9 cellular contexts compared by ENCODE assay signal in the genomic region with DNA sequence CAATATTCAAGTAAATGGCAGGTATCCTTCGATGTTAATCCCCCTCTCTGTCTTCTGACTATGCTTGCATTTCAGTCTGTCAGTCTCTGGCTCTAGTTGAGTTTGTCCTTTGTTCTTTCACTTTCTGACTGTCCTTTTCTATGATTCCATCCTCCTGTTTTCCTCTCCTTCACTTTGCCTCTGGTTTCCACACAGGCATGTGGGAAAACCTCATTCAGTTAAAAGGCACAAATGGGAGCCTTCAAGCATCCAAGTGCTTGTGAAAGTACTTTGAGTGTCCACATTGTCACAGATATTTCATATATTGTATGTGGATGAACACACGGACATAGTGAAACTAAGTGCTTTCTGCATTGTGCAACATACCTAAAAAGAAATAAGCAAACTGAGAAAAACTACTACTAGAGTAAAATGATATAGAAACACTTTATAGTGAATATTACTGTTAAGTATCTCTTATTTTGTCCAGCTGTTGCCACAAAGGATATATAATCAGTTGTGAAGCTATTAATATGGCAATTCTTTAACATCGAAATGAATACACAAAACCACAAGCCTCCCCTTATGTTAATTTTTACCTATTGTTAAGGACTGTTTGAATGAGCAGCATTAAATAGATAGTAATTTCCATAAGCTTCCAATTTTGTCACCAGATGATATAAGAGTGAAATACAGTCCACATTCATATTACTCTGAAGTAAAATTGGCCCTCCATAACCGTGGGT.
DNase-seq lines count a peak whose midpoint lies in the region; ATAC-seq and TF ChIP-seq lines count a peak whose summit lies in the region.
"Had no signal": no experiment of that assay in that cellular context is flagged by ENCODE, and none has a peak within 500 bp of the region (broad histone marks: within the 10 kb centered on the region; RNA-seq: fewer than 3 reads in every experiment).

No MANE protein-coding gene starts in this region.

- H3K4me3 Mint-ChIP-seq in CD14-positive monocyte (no peak overlapping the region), brain (peak overlapping the region in 1 of 5 experiments; percentile 11)

- peak; percentile 42 for ATAC-seq in GM19035 (IDR thresholded peaks at IDR 0.05; ENCODE audit: unreplicated experiment)
- peak; percentile 47 for ATAC-seq in HG03159 (IDR thresholded peaks at IDR 0.05; ENCODE audit: unreplicated experiment)

- H3K27me3 Mint-ChIP-seq in CD14-positive monocyte (ENCODE audit: low read depth in 3 of 3) (no peaks in the 10 kb centered on the region), brain (no peaks in the 10 kb centered on the region)

- TF ChIP-seq CTCF in CD14-positive monocyte (IDR thresholded peaks at IDR 0.05) (no peak), brain (conservative IDR thresholded peaks at IDR 0.05) (no peak)

- peaks cover 34% of the 10 kb centered on the region for H3K4me1 Mint-ChIP-seq in CD14-positive monocyte
- peaks cover 78% of the 10 kb centered on the region for H3K4me1 Mint-ChIP-seq in brain

- intact Hi-C loops in CD14-positive monocyte (cut with micrococcal nuclease) = no loop called here

- peaks cover 63 to 68% of the 10 kb centered on the region in 2 donors for H3K36me3 Mint-ChIP-seq in CD14-positive monocyte
- peaks cover 40% of the 10 kb centered on the region for H3K36me3 Mint-ChIP-seq in brain

- H3K9me3 Mint-ChIP-seq in CD14-positive monocyte (peaks cover 0 to 2% (median 0%) of the 10 kb centered on the region in 7 donors), brain (no peaks in the 10 kb centered on the region)

- peak overlapping the region in 5 of 7 donors; percentile 12 to 88 (median 79) for H3K27ac Mint-ChIP-seq in CD14-positive monocyte
- peak overlapping the region in 3 of 5 experiments; percentile 51 to 73 (median 64) for H3K27ac Mint-ChIP-seq in brain

- no peak for DNase-seq in CD14-positive monocyte (ENCODE audit: low spot score)
- no peak for DNase-seq in effector CD8-positive, alpha-beta T cell (lab: John Stamatoyannopoulos, UW)
- no peak for DNase-seq in DMS53 treated with DMSO at 0.1 percent for 48 hours (lab: John Stamatoyannopoulos, UW; ENCODE audit: unreplicated experiment)
- no peak for DNase-seq in NCI-H2029 treated with DMSO at 0.1 percent for 48 hours (lab: John Stamatoyannopoulos, UW)
- no peak for DNase-seq in DMS 273 (lab: John Stamatoyannopoulos, UW; ENCODE audit: unreplicated experiment)
- DNase-seq: NCI-H510A had no signal
